12 cellular contexts compared by ENCODE assay signal in genomic region chr7:151426906-151427704, GRCh38. TPM values are rescaled to one million over a fixed set of nuclear protein-coding genes. Genes with fewer than 3 reads are reported as not detected.
DNase-seq lines count a peak whose midpoint lies in the region; ATAC-seq and TF ChIP-seq lines count a peak whose summit lies in the region.
"Had no signal": no experiment of that assay in that cellular context is flagged by ENCODE, and none has a peak within 500 bp of the region (broad histone marks: within the 10 kb centered on the region; RNA-seq: fewer than 3 reads in every experiment).

No MANE protein-coding gene starts in this region.

- TF ChIP-seq EP300 in SK-N-SH (IDR thresholded peaks at IDR 0.05; ENCODE audit: borderline replicate concordance in 1 of 2, low read depth in 1 of 2, low read length in 1 of 2) = no peak

- H3K27me3 ChIP-seq in DND-41 (ENCODE audit: insufficient read depth, low read length, poor library complexity) (no peaks in the 10 kb centered on the region), SK-N-SH (ENCODE audit: insufficient read depth) (no peaks in the 10 kb centered on the region), fibroblast of lung (ENCODE audit: control insufficient read depth, insufficient read depth, low read length) (no peaks in the 10 kb centered on the region), skeletal muscle tissue (ENCODE audit: control insufficient read depth in 3 of 3, insufficient read depth in 3 of 3, low read length in 3 of 3) (peaks cover 0 to 15% (median 6%) of the 10 kb centered on the region in 3 donors)
- H3K27me3 ChIP-seq: BE2C, neural progenitor cell had no signal

- H3K4me1 ChIP-seq in DND-41 (ENCODE audit: insufficient read depth, low read length) (peaks cover 49% of the 10 kb centered on the region), SK-N-SH (ENCODE audit: control insufficient read depth in 1 of 2, insufficient read depth in 2 of 2, low read depth in 1 of 2, low read length in 1 of 2) (peaks cover 8 to 11% of the 10 kb centered on the region in 2 experiments; a peak in 1 of 4 replicates), fibroblast of lung (ENCODE audit: control insufficient read depth, extremely low read depth, insufficient read depth, low read length) (peaks cover 17% of the 10 kb centered on the region), skeletal muscle tissue (ENCODE audit: control insufficient read depth in 3 of 3, insufficient read depth in 3 of 3, low read length in 3 of 3) (peaks cover 7 to 19% (median 8%) of the 10 kb centered on the region in 3 donors)
- H3K4me1 ChIP-seq: BE2C had no signal

- TF ChIP-seq CTCF in DND-41 (IDR thresholded peaks at IDR 0.05; ENCODE audit: borderline replicate concordance, extremely low read depth, low read length, poor library complexity, severe bottlenecking) (no peak), SK-N-SH (IDR thresholded peaks at IDR 0.05) (no peak), fibroblast of lung (conservative IDR thresholded peaks at IDR 0.05 in 1 of 2, IDR thresholded peaks at IDR 0.05 in 1 of 2; ENCODE audit: low read depth in 1 of 2, low read length in 2 of 2) (no peak)

- no peaks in the 10 kb centered on the region for H3K9me2 ChIP-seq in SK-N-SH

- H3K9me3 ChIP-seq in DND-41 (ENCODE audit: insufficient read depth, low read length, severe bottlenecking) (peaks cover 5% of the 10 kb centered on the region), SK-N-SH (no peaks in the 10 kb centered on the region), fibroblast of lung (ENCODE audit: control insufficient read depth, insufficient read depth, low read depth, low read length) (no peaks in the 10 kb centered on the region), skeletal muscle tissue (ENCODE audit: control insufficient read depth in 3 of 3, low read length in 3 of 3) (peaks cover 1 to 4% (median 2%) of the 10 kb centered on the region in 3 donors)
- H3K9me3 ChIP-seq: BE2C had no signal

- DNase-seq in DND-41 (no peak), SK-N-SH (no peak), fibroblast of lung (ENCODE audit: low read depth in 2 of 2) (no peak), DMS114 treated with DMSO at 0.1 percent for 48 hours (lab: John Stamatoyannopoulos, UW; ENCODE audit: unreplicated experiment) (no peak), A172 (ENCODE audit: low spot score) (no peak)
- DNase-seq in activated CD4-positive, alpha-beta T cell treated with anti-CD3 and anti-CD28 coated beads for 4 hours = no peak
- DNase-seq: activated B cell treated with CpG ODN at 0.5 μM for 24 hours, BE2C had no signal

- no peak for TF ChIP-seq RAD21 in SK-N-SH (IDR thresholded peaks at IDR 0.05; ENCODE audit: low read length)

- CTCF ChIA-PET in SK-N-SH (lab: Yijun Ruan, JAX) = interaction anchor here (1.4 kb wide), 1 partner anchor 22 kb away, joined by 4 read pairs; no protein-coding TSS in a partner anchor

- WGBS in SK-N-SH (ENCODE audit: low lambda C conversion rate) = 89% methylated on average over 23 of the region's 23 CpGs

- H4K20me1 ChIP-seq in DND-41 (ENCODE audit: insufficient read depth, low read length) = no peaks in the 10 kb centered on the region
- H4K20me1 ChIP-seq in SK-N-SH (ENCODE audit: insufficient read depth) = no peaks in the 10 kb centered on the region
- no peaks in the 10 kb centered on the region for H4K20me1 ChIP-seq in fibroblast of lung (ENCODE audit: control insufficient read depth, extremely low read depth, insufficient read depth, low read length)

- H3K36me3 ChIP-seq in DND-41 (ENCODE audit: insufficient read depth, low read length) (no peaks in the 10 kb centered on the region), SK-N-SH (replicated peaks in 1 of 2; ENCODE audit: control insufficient read depth in 1 of 2, insufficient read depth in 2 of 2, low read length in 1 of 2) (no peaks in the 10 kb centered on the region), fibroblast of lung (ENCODE audit: control insufficient read depth, insufficient read depth, low read length) (no peaks in the 10 kb centered on the region), skeletal muscle tissue (ENCODE audit: control insufficient read depth in 3 of 3, insufficient read depth in 3 of 3, low read length in 3 of 3) (no peaks in the 10 kb centered on the region)
- H3K36me3 ChIP-seq: BE2C, neural progenitor cell had no signal

- H3K4me2 ChIP-seq in DND-41 (ENCODE audit: insufficient read depth, low read length) (no peak overlapping the region), SK-N-SH (peak overlapping the region; percentile 8; the same call in 1 of the 2 replicates), fibroblast of lung (ENCODE audit: extremely low read depth, insufficient read depth, low read length) (peak overlapping the region; percentile 4)

- no peak overlapping the region for H3K4me3 ChIP-seq in DND-41 (ENCODE audit: low read depth in 1 of 2, low read length in 2 of 2)
- H3K4me3 ChIP-seq in SK-N-SH (ENCODE audit: low read depth in 2 of 2, low read length in 1 of 2) = no peak overlapping the region
- no peak overlapping the region for H3K4me3 ChIP-seq in fibroblast of lung (replicated peaks in 1 of 4; ENCODE audit: control extremely low read depth in 1 of 4, insufficient read depth in 1 of 4, low read depth in 3 of 4, low read length in 4 of 4)
- peak overlapping the region in 1 of 3 donors; percentile 14 for H3K4me3 ChIP-seq in skeletal muscle tissue (ENCODE audit: low read length in 3 of 3)
- H3K4me3 ChIP-seq: neural progenitor cell had no signal

- POLR2A ChIA-PET in SK-N-SH (lab: Yijun Ruan, JAX) = no interaction called here

- ATAC-seq in DND-41 (ENCODE audit: insufficient read depth, low read depth) (no peak), GM21515 (IDR thresholded peaks at IDR 0.05; ENCODE audit: unreplicated experiment) (no peak)

- H3K27ac ChIP-seq in DND-41 (ENCODE audit: low read length) = peak overlapping the region; percentile 82
- H3K27ac ChIP-seq in SK-N-SH (ENCODE audit: low read depth in 2 of 2, low read length in 1 of 2) = no peak overlapping the region
- H3K27ac ChIP-seq in fibroblast of lung (ENCODE audit: insufficient read depth, low read length) = peak overlapping the region; percentile 37
- H3K27ac ChIP-seq in skeletal muscle tissue (ENCODE audit: low read depth, low read length) = peak overlapping the region; percentile 69
- H3K27ac ChIP-seq: HL-60 had no signal

- H3F3A ChIP-seq in SK-N-SH (replicated peaks; ENCODE audit: insufficient read depth) = no peaks in the 10 kb centered on the region

- H3K79me2 ChIP-seq in DND-41 (ENCODE audit: insufficient read depth, low read length) (no peaks in the 10 kb centered on the region), SK-N-SH (ENCODE audit: insufficient read depth) (no peaks in the 10 kb centered on the region), fibroblast of lung (ENCODE audit: control insufficient read depth, insufficient read depth, low read length) (no peaks in the 10 kb centered on the region)

- H3K9ac ChIP-seq in DND-41 (ENCODE audit: low read depth, low read length) (peak overlapping the region; percentile 31), SK-N-SH (no peak overlapping the region), fibroblast of lung (ENCODE audit: insufficient read depth, low read length) (no peak overlapping the region), skeletal muscle tissue (ENCODE audit: low read depth in 1 of 3, low read length in 3 of 3) (peak overlapping the region in 1 of 3 donors; percentile 6)
- H3K9ac ChIP-seq: neural progenitor cell had no signal

- H2AFZ ChIP-seq in DND-41 (ENCODE audit: low read depth, low read length) (no peak overlapping the region), SK-N-SH (ENCODE audit: low read depth) (no peak overlapping the region), fibroblast of lung (ENCODE audit: low read length) (no peak overlapping the region)
- H2AFZ ChIP-seq: neural progenitor cell had no signal

TF ChIP-seq in SK-N-SH, 30 proteins besides CTCF, POLR2A, EP300 and RAD21 (continues in another document):
- TF ChIP-seq MXI1 (IDR thresholded peaks at IDR 0.05; ENCODE audit: low read depth, low read length) = no peak
- TF ChIP-seq NRF1 (IDR thresholded peaks at IDR 0.05; ENCODE audit: low read depth, low read length) = no peak
- TF ChIP-seq POLR2AphosphoS5 (IDR thresholded peaks at IDR 0.05; ENCODE audit: low read depth, low read length) = no peak
- TF ChIP-seq GATA2 (CRISPR knock-in tag; IDR thresholded peaks at IDR 0.05) = no peak
- TF ChIP-seq ZBTB33 (IDR thresholded peaks at IDR 0.05; ENCODE audit: borderline replicate concordance, low read depth) = no peak
- no peak for TF ChIP-seq FOXJ3 (CRISPR knock-in tag; IDR thresholded peaks at IDR 0.05)
- no peak for TF ChIP-seq RCOR1 (IDR thresholded peaks at IDR 0.05; ENCODE audit: low read length)

RNA-seq across cellular contexts. Expression of gene CRYGN, which starts 12.8 kb away (rescaled TPM):
- polyA plus RNA-seq in SK-N-SH (2012; rRNA removed) (not detected in 2 replicates), fibroblast of lung (0.02 and 0.07 TPM in 2 replicates)
- 0.03 TPM in 1 of 2 replicates, not detected in the other for polyA plus RNA-seq in SK-N-SH (2012; cell fraction: cytosol; rRNA removed)
- polyA plus RNA-seq in SK-N-SH (2012; cell fraction: nucleus; rRNA removed) = 0.06 TPM in 1 of 2 replicates, not detected in the other
- total RNA-seq in fibroblast of lung (0.26 and 0.50 TPM in 2 replicates), skeletal muscle tissue (not detected)
- not detected in 2 replicates for polyA plus RNA-seq in fibroblast of lung (2012)
- polyA minus RNA-seq in fibroblast of lung (ENCODE audit: low replicate concordance) = not detected in 2 replicates
- 1.2 TPM in 1 of 2 replicates, not detected in the other for total RNA-seq in A172 (2014; rRNA removed; shearing (Covaris generic))
- total RNA-seq: activated B cell treated with CpG ODN at 0.5 μM for 24 hours had no signal

RNA-seq across cellular contexts. Expression of gene WDR86, which starts 17.3 kb away (rescaled TPM):
- 1.0 and 2.5 TPM in 2 replicates for polyA plus RNA-seq in SK-N-SH (2012; rRNA removed)
- 0.45 and 0.84 TPM in 2 replicates for polyA plus RNA-seq in SK-N-SH (2012; cell fraction: cytosol; rRNA removed)
- polyA plus RNA-seq in SK-N-SH (2012; cell fraction: nucleus; rRNA removed) = 9.5 and 16.8 TPM in 2 replicates
- 0.33 and 1.0 TPM in 2 replicates for total RNA-seq in fibroblast of lung
- polyA plus RNA-seq in fibroblast of lung = not detected in 2 replicates
- polyA plus RNA-seq in fibroblast of lung (2012) = not detected in 2 replicates
- not detected in 2 replicates for polyA minus RNA-seq in fibroblast of lung (ENCODE audit: low replicate concordance)
- total RNA-seq in skeletal muscle tissue = 4.7 TPM
- total RNA-seq in A172 (2014; rRNA removed; shearing (Covaris generic)) = 0.10 TPM in 1 of 2 replicates, not detected in the other

Comparison
In these comparisons a context has a peak if more than half of its experiments do, and no peak if none do; other contexts are left out.
1. H3K27ac ChIP-seq: peak in DND-41 (single experiment), fibroblast of lung (single experiment) and skeletal muscle tissue (single experiment); none in SK-N-SH (0 of 2).